7 cellular contexts compared by ENCODE assay signal in genomic region chr10:22648547-22648961, GRCh38.
DNase-seq lines count a peak whose midpoint lies in the region; ATAC-seq and TF ChIP-seq lines count a peak whose summit lies in the region.

No MANE protein-coding gene starts in this region.

- in situ Hi-C loops in astrocyte of the spinal cord (cut with HindIII; ENCODE audit: low sequenced_read_pairs), result no loop called here

- H3K27ac ChIP-seq in parathyroid adenoma, result peak overlapping the region; percentile 11

- DNase-seq in astrocyte of the spinal cord (ENCODE audit: low read depth, low spot score) (peak; percentile 58), NCI-H1694 treated with DMSO at 0.1 percent for 48 hours (lab: John Stamatoyannopoulos, UW) (no peak), HuH-7.5 (ENCODE audit: low spot score) (no peak)

- H3K4me2 ChIP-seq in parathyroid adenoma (ENCODE audit: low read length), result no peak overlapping the region

- ATAC-seq in GM18858 (IDR thresholded peaks at IDR 0.05; ENCODE audit: unreplicated experiment), result peak; percentile 37
- ATAC-seq in HG02938 (IDR thresholded peaks at IDR 0.05; ENCODE audit: unreplicated experiment), result peak; percentile 38
- no peak for ATAC-seq in HG03280 (IDR thresholded peaks at IDR 0.05; ENCODE audit: unreplicated experiment)

- no peaks in the 10 kb centered on the region for H3K36me3 ChIP-seq in parathyroid adenoma (ENCODE audit: control insufficient read depth, insufficient read depth, low read length)

- no peaks in the 10 kb centered on the region for H3K4me1 ChIP-seq in parathyroid adenoma

- no peak overlapping the region for H3K4me3 ChIP-seq in astrocyte of the spinal cord (ENCODE audit: low read depth, low read length)
- no peak overlapping the region for H3K4me3 ChIP-seq in parathyroid adenoma (ENCODE audit: low read depth, low read length)

- TF ChIP-seq CTCF in astrocyte of the spinal cord (IDR thresholded peaks at IDR 0.05; ENCODE audit: low read depth, low read length), result no peak
- no peak for TF ChIP-seq CTCF in parathyroid adenoma (IDR thresholded peaks at IDR 0.05)

- H3K9ac ChIP-seq in parathyroid adenoma, result no peak overlapping the region

- H3K79me2 ChIP-seq in parathyroid adenoma, result peaks cover 8% of the 10 kb centered on the region

- no peak overlapping the region for H2AFZ ChIP-seq in parathyroid adenoma

- no peaks in the 10 kb centered on the region for H3K9me3 ChIP-seq in parathyroid adenoma (ENCODE audit: control insufficient read depth, low read length)

- H3K27me3 ChIP-seq in parathyroid adenoma (ENCODE audit: control insufficient read depth, insufficient read depth, low read length), result no peaks in the 10 kb centered on the region
